ENCODE assay signal across 7 cellular contexts in genomic region chr12:56223571-56224101, GRCh38. TPM values are rescaled to one million over a fixed set of nuclear protein-coding genes. Genes with fewer than 3 reads are reported as not detected.
DNase-seq lines count a peak whose midpoint lies in the region; ATAC-seq and TF ChIP-seq lines count a peak whose summit lies in the region.

No MANE protein-coding gene starts in this region.

- intact Hi-C loops in left ventricle myocardium inferior (cut with micrococcal nuclease): no loop called here
- intact Hi-C loops in testis (cut with DNase I; ENCODE audit: low total_unique reads): no loop called here

- H3K27ac ChIP-seq in WERI-Rb-1 (peak overlapping the region; percentile 85), left ventricle myocardium inferior (replicated peaks) (peak overlapping the region; percentile 99), smooth muscle cell (ENCODE audit: low read depth) (peak overlapping the region; percentile 98), testis (peak overlapping the region in 1 of 2 donors; percentile 47)

- H3K4me3 ChIP-seq in HAP-1: 0 out of 2 replicates have a peak overlapping the region, but pooled peaks have one; percentile 8
- H3K4me3 ChIP-seq in WERI-Rb-1 (ENCODE audit: low read depth, low read length): no peak overlapping the region
- H3K4me3 ChIP-seq in left ventricle myocardium inferior: peak overlapping the region; percentile 81
- peak overlapping the region; percentile 81 for H3K4me3 ChIP-seq in smooth muscle cell
- H3K4me3 ChIP-seq in testis: peak overlapping the region in 1 of 2 donors; percentile 68

- no peak for TF ChIP-seq POLR2A in testis (IDR thresholded peaks at IDR 0.05)

- H3K4me2 ChIP-seq in smooth muscle cell: peak overlapping the region; percentile 83

- peak overlapping the region; percentile 59 for H2AFZ ChIP-seq in smooth muscle cell (ENCODE audit: low read depth)

- H3K79me2 ChIP-seq in smooth muscle cell (ENCODE audit: low read depth): peaks cover 19% of the 10 kb centered on the region

- TF ChIP-seq CTCF in WERI-Rb-1 (IDR thresholded peaks at IDR 0.05; ENCODE audit: low read depth, low read length) (no peak), left ventricle myocardium inferior (IDR thresholded peaks at IDR 0.05; ENCODE audit: borderline replicate concordance) (no peak), smooth muscle cell (IDR thresholded peaks at IDR 0.05; ENCODE audit: borderline replicate concordance, insufficient read depth, poor library complexity, severe bottlenecking) (no peak), testis (IDR thresholded peaks at IDR 0.05) (no peak)

- H4K20me1 ChIP-seq in smooth muscle cell (ENCODE audit: low read depth): no peaks in the 10 kb centered on the region

- H3K4me1 ChIP-seq in HAP-1: peaks cover 21% of the 10 kb centered on the region
- peaks cover 62% of the 10 kb centered on the region for H3K4me1 ChIP-seq in left ventricle myocardium inferior
- H3K4me1 ChIP-seq in smooth muscle cell (ENCODE audit: low read depth): peaks cover 18% of the 10 kb centered on the region
- peaks cover 37% of the 10 kb centered on the region for H3K4me1 ChIP-seq in testis

- H3K27me3 ChIP-seq in HAP-1 (ENCODE audit: low read depth): no peaks in the 10 kb centered on the region
- no peaks in the 10 kb centered on the region for H3K27me3 ChIP-seq in WERI-Rb-1 (ENCODE audit: insufficient read depth, low read depth, severe bottlenecking)
- no peaks in the 10 kb centered on the region for H3K27me3 ChIP-seq in left ventricle myocardium inferior (ENCODE audit: low read depth)
- H3K27me3 ChIP-seq in smooth muscle cell (ENCODE audit: low read depth): no peaks in the 10 kb centered on the region
- H3K27me3 ChIP-seq in testis: no peaks in the 10 kb centered on the region

- ATAC-seq in GM21423 (IDR thresholded peaks at IDR 0.05; ENCODE audit: unreplicated experiment): no peak

- H3F3A ChIP-seq in smooth muscle cell (ENCODE audit: low read depth): peaks cover 15% of the 10 kb centered on the region

- 39% methylated on average over 15 of the region's 15 CpGs for WGBS in smooth muscle cell (ENCODE audit: low lambda C conversion rate)
- 11 to 27% methylated on average over 15 of the region's 15 CpGs for WGBS in testis, 2 donors

- DNase-seq in HAP-1 (ENCODE audit: low spot score in 2 of 2) (no peak), WERI-Rb-1 (no peak), left ventricle myocardium inferior (no peak), smooth muscle cell (lab: John Stamatoyannopoulos, UW; ENCODE audit: unreplicated experiment) (no peak), HuH-7 (ENCODE audit: low spot score) (no peak), testis (no peak)

- H3K9me3 ChIP-seq in HAP-1: no peaks in the 10 kb centered on the region
- H3K9me3 ChIP-seq in WERI-Rb-1 (ENCODE audit: severe bottlenecking): no peaks in the 10 kb centered on the region
- no peaks in the 10 kb centered on the region for H3K9me3 ChIP-seq in left ventricle myocardium inferior (replicated peaks)
- no peaks in the 10 kb centered on the region for H3K9me3 ChIP-seq in smooth muscle cell (replicated peaks; ENCODE audit: low read depth)
- no peaks in the 10 kb centered on the region for H3K9me3 ChIP-seq in testis

- in situ Hi-C loops in HAP-1 (cut with MboI; ENCODE audit: low sequenced_read_pairs): no loop called here

- H3K36me3 ChIP-seq in HAP-1 (replicated peaks) (peaks cover 13% of the 10 kb centered on the region), WERI-Rb-1 (no peaks in the 10 kb centered on the region; the same call in 1 of the 2 replicates), left ventricle myocardium inferior (peaks cover 6% of the 10 kb centered on the region), smooth muscle cell (ENCODE audit: low read depth) (no peaks in the 10 kb centered on the region), testis (ENCODE audit: low read depth, missing control alignments) (no peaks in the 10 kb centered on the region)

- H3K9ac ChIP-seq in smooth muscle cell (ENCODE audit: low read depth): no peak overlapping the region

RNA-seq across cellular contexts. Expression of gene NABP2, which starts 0.5 kb away (rescaled TPM):
- 20.3 TPM for total RNA-seq in left ventricle myocardium inferior
- total RNA-seq in smooth muscle cell: 20.9 and 33.8 TPM in 2 replicates
- polyA plus RNA-seq in smooth muscle cell: 14.2 and 16.4 TPM in 2 replicates
- total RNA-seq in testis: 10 to 100 TPM; 27.5 to 30.4 TPM
- 40.8 TPM for polyA plus RNA-seq in testis (ENCODE audit: insufficient read depth, low read depth, low replicate concordance)

RNA-seq across cellular contexts. Expression of gene RNF41, which starts 1.9 kb away (rescaled TPM):
- total RNA-seq in left ventricle myocardium inferior (51.4 TPM), smooth muscle cell (46.1 and 65.2 TPM in 2 replicates), testis (10 to 100 TPM; 63.7 to 70.2 TPM)
- polyA plus RNA-seq in smooth muscle cell (19.4 and 22.2 TPM in 2 replicates), testis (ENCODE audit: insufficient read depth, low read depth, low replicate concordance) (49.3 TPM)

RNA-seq across cellular contexts. Expression of gene SLC39A5, which starts 6.2 kb away (rescaled TPM):
- not detected for total RNA-seq in left ventricle myocardium inferior
- 0.36 and 0.99 TPM in 2 replicates for total RNA-seq in smooth muscle cell
- polyA plus RNA-seq in smooth muscle cell: not detected in 2 replicates
- total RNA-seq in testis: under 1 TPM in 1 of 2 donors, not detected in 1; 0.87 TPM
- 3.9 TPM for polyA plus RNA-seq in testis (ENCODE audit: insufficient read depth, low read depth, low replicate concordance)

RNA-seq across cellular contexts. Expression of gene SMARCC2, which starts 34.4 kb away (rescaled TPM):
- total RNA-seq in left ventricle myocardium inferior: 67.1 TPM
- 28.2 and 43.8 TPM in 2 replicates for total RNA-seq in smooth muscle cell
- polyA plus RNA-seq in smooth muscle cell: 32.2 and 39.2 TPM in 2 replicates
- 100 to 1,000 TPM; 106 to 148 TPM for total RNA-seq in testis
- polyA plus RNA-seq in testis (ENCODE audit: insufficient read depth, low read depth, low replicate concordance): 69.5 TPM

RNA-seq across cellular contexts. Expression of gene ANKRD52, which starts 34.5 kb away (rescaled TPM):
- total RNA-seq in left ventricle myocardium inferior (25.1 TPM), smooth muscle cell (31.4 and 32.5 TPM in 2 replicates), testis (10 to 100 TPM; 26.8 to 32.3 TPM)
- polyA plus RNA-seq in smooth muscle cell (49.9 and 54.0 TPM in 2 replicates), testis (ENCODE audit: insufficient read depth, low read depth, low replicate concordance) (20.1 TPM)
